Comparison of ENCODE assay signal across 8 cellular contexts in the genomic region with DNA sequence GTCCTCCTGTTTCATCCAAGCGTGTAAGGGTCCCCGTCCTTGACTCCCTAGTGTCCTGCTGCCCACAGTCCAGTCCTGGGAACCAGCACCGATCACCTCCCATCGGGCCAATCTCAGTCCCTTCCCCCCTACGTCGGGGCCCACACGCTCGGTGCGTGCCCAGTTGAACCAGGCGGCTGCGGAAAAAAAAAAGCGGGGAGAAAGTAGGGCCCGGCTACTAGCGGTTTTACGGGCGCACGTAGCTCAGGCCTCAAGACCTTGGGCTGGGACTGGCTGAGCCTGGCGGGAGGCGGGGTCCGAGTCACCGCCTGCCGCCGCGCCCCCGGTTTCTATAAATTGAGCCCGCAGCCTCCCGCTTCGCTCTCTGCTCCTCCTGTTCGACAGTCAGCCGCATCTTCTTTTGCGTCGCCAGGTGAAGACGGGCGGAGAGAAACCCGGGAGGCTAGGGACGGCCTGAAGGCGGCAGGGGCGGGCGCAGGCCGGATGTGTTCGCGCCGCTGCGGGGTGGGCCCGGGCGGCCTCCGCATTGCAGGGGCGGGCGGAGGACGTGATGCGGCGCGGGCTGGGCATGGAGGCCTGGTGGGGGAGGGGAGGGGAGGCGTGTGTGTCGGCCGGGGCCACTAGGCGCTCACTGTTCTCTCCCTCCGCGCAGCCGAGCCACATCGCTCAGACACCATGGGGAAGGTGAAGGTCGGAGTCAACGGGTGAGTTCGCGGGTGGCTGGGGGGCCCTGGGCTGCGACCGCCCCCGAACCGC. TPM values are rescaled to one million over a fixed set of nuclear protein-coding genes. Genes with fewer than 3 reads are reported as not detected.
DNase-seq lines count a peak whose midpoint lies in the region; ATAC-seq and TF ChIP-seq lines count a peak whose summit lies in the region.

Gene GAPDH, plus strand, starts transcription at position 360 of the 756 bp plus-strand sequence. Its CDS starts 316 bp downstream, at position 676.

- peak within 1 kb of the TSS; percentile 92 for H3K4me3 Mint-ChIP-seq in progenitor cell of endocrine pancreas (ENCODE audit: low read depth)

- no peaks in the 10 kb centered on the region for H3K9me3 Mint-ChIP-seq in progenitor cell of endocrine pancreas (ENCODE audit: low read depth)

- 0% methylated on average over 8 to 69 of the region's 69 CpGs for WGBS in adrenal gland, 4 donors
- WGBS in heart left ventricle, 4 donors: 0 to 2% (median 0%) methylated on average over 38 to 69 of the region's 69 CpGs

- H3K36me3 Mint-ChIP-seq in progenitor cell of endocrine pancreas (ENCODE audit: insufficient read depth): peaks cover 37% of the 10 kb centered on the region

- H3K27me3 ChIP-seq in adrenal gland: no peaks in the 10 kb centered on the region
- H3K27me3 ChIP-seq in heart left ventricle: no peaks in the 10 kb centered on the region

- TF ChIP-seq CTCF in GM13976 (IDR thresholded peaks at IDR 0.05; ENCODE audit: borderline replicate concordance, control extremely low read depth, extremely low read depth, insufficient read depth, missing control alignments) (no peak), adrenal gland (IDR thresholded peaks at IDR 0.05) (peak in 1 of 6 experiments; percentile 20), heart left ventricle (IDR thresholded peaks at IDR 0.05) (no peak), progenitor cell of endocrine pancreas (IDR thresholded peaks at IDR 0.05; ENCODE audit: unreplicated experiment) (no peak)

- H3K4me1 ChIP-seq in adrenal gland (replicated peaks in 1 of 2) (peaks cover 38 to 45% of the 10 kb centered on the region in 2 donors), heart left ventricle (peaks cover 0 to 58% (median 45%) of the 10 kb centered on the region in 12 donors)

- peak within 1 kb of the TSS; percentile 52 to 90 (median 78) for H3K4me3 ChIP-seq in adrenal gland
- peak within 1 kb of the TSS; percentile 64 to 100 (median 90) for H3K4me3 ChIP-seq in heart left ventricle

- DNase-seq in GM13976 (ENCODE audit: low spot score) (peak; percentile 96), NCI-H146 (lab: John Stamatoyannopoulos, UW) (peak; percentile 100), T-helper 1 cell (peak; percentile 73 to 98 (median 79)), adrenal gland (peak; percentile 93 to 97 (median 95)), heart left ventricle (peak; percentile 95 to 97 (median 95)), progenitor cell of endocrine pancreas (ENCODE audit: low spot score, unreplicated experiment) (peak; percentile 85), ureter (ENCODE audit: low spot score) (peak; percentile 96)

- H3K9me3 ChIP-seq in adrenal gland (replicated peaks in 1 of 3) (no peaks in the 10 kb centered on the region), heart left ventricle (no peaks in the 10 kb centered on the region)

- H3K27ac ChIP-seq in adrenal gland (peak within 1 kb of the TSS; percentile 90 to 99 (median 95)), heart left ventricle (peak within 1 kb of the TSS; percentile 90 to 100 (median 96))

- H3K27me3 Mint-ChIP-seq in progenitor cell of endocrine pancreas: no peaks in the 10 kb centered on the region

- peak within 1 kb of the TSS; percentile 99 for H3K27ac Mint-ChIP-seq in progenitor cell of endocrine pancreas

- H3K36me3 ChIP-seq in adrenal gland (replicated peaks in 1 of 2): peaks cover 0 to 60% of the 10 kb centered on the region in 2 donors
- H3K36me3 ChIP-seq in heart left ventricle: peaks cover 0 to 64% (median 54%) of the 10 kb centered on the region in 9 donors

- intact Hi-C loops in adrenal gland (cut with DNase I) (loop anchor here (10.0 kb wide), 2 partner anchors 110 to 200 kb away; no protein-coding TSS in a partner anchor), heart left ventricle (cut with DNase I) (loop anchor here in 9 of 10 donors (1.0 to 10.0 kb wide), 9 partner anchors 18 to 200 kb away; partner anchors contain the start of genes MRPL51 (in 6 of the 9), NCAPD2 (in 5 of the 9) and VAMP1 (in 1 of the 9))

- in situ Hi-C loops in GM13976 (cut with MboI; ENCODE audit: low sequenced_read_pairs, unreplicated experiment): no loop called here

- ATAC-seq in HG02852 (IDR thresholded peaks at IDR 0.05; ENCODE audit: unreplicated experiment) (peak; percentile 57), heart left ventricle (peak; percentile 74 to 83 (median 78))

- H3K4me1 Mint-ChIP-seq in progenitor cell of endocrine pancreas (ENCODE audit: low read depth): peaks cover 37% of the 10 kb centered on the region

- TF ChIP-seq POLR2A in adrenal gland (IDR thresholded peaks at IDR 0.05): peak; percentile 97 to 98
- peak in 1 of 2 donors; percentile 94 for TF ChIP-seq POLR2A in heart left ventricle (IDR thresholded peaks at IDR 0.05)

RNA-seq across cellular contexts. Expression of gene GAPDH, which starts in this region (rescaled TPM):
- 1,000 to 10,000 TPM; 1,734 to 3,209 (median 2,207) TPM for total RNA-seq in adrenal gland
- polyA plus RNA-seq in adrenal gland: 1,000 to 10,000 TPM; 1,816 to 4,338 (median 3,953) TPM
- 1,000 to 10,000 TPM; 3,379 to 7,430 (median 4,887) TPM for total RNA-seq in heart left ventricle
- 1,000 to 10,000 TPM; 4,589 to 6,374 TPM for polyA plus RNA-seq in heart left ventricle
- 2,230 and 2,287 TPM in 2 replicates for total RNA-seq in progenitor cell of endocrine pancreas
- total RNA-seq in ureter: 2,120 TPM

Comparison
In these comparisons a context has a peak if more than half of its experiments do, and no peak if none do; other contexts are left out.
1. Peak in every context shown above with its lines: DNase-seq, ATAC-seq, H3K4me3 ChIP-seq and H3K27ac ChIP-seq.